13 cellular contexts compared by ENCODE assay signal in genomic region chr20:11231742-11232141, GRCh38.
"Had no signal": no experiment of that assay in that cellular context is flagged by ENCODE, and none has a peak within 500 bp of the region (broad histone marks: within the 10 kb centered on the region; RNA-seq: fewer than 3 reads in every experiment).

No MANE protein-coding gene starts in this region.

- H3K4me3 ChIP-seq: coronary artery, lung, ovary had no signal

- ATAC-seq: activated T-helper 17 cell treated with anti-CD3 and anti-CD28 coated beads, Interleukin-2, amount 50 U/mL, for 72 hours; left cardiac atrium; stimulated activated naive CD8-positive, alpha-beta T cell treated with anti-CD3 and anti-CD28 coated beads, Interleukin-15, amount 100 ng/mL, for 72 hours had no signal

- H3K27ac ChIP-seq: ovary had no signal

- H3K27me3 ChIP-seq: ovary had no signal

- DNase-seq: activated CD4-positive, alpha-beta T cell treated with anti-CD3 and anti-CD28 coated beads, Interleukin-2, amount 50 U/mL, for 1 hour; activated naive CD4-positive, alpha-beta T cell treated with anti-CD3 and anti-CD28 coated beads, Interleukin-2, amount 10 ng/mL, durations not matched to agents 7 days and 5 days; activated T-cell treated with anti-CD3 and anti-CD28 coated beads for 4 hours; effector memory CD4-positive, alpha-beta T cell; immature natural killer cell; left cardiac atrium; stimulated activated CD4-positive, alpha-beta T cell treated with anti-CD3 and anti-CD28 coated beads, Interleukin-15, amount 100 ng/mL, for 24 hours; stimulated activated CD4-positive, alpha-beta T cell treated with anti-CD3 and anti-CD28 coated beads, Interleukin-4, amount 100 ng/mL, for 24 hours; stimulated activated naive CD8-positive, alpha-beta T cell treated with anti-CD3 and anti-CD28 coated beads, Interleukin-15, amount 100 ng/mL, for 72 hours had no signal

- H3K36me3 ChIP-seq: ovary had no signal

- H3K9me3 ChIP-seq: ovary had no signal
